In the genomic region with DNA sequence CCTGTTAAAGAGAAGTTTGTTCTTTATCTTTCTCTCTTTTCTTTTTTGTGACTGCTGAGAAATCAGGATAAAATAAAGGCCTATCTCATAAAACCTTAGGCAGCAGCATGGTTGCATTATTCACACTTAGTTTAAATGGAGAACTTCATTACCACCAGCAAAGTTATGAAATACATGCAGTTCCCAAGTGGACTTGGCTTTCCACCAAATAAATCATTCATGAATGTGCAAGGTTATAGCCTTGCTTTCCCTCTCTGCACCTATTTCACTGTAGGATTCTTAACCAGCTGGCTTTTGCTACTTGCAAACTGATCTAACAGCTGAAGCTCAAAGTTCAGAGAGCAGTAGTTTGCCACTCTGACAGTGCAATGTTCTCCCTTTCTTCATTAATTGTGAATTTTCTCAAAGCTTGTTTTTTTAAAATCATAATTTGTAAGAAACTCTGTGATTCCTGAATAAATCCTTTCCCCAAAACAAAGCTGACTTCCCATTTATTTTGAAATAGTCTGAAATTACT, we compare ENCODE assay signal across 16 cellular contexts.
"Had no signal": no experiment of that assay in that cellular context is flagged by ENCODE, and none has a peak within 500 bp of the region (broad histone marks: within the 10 kb centered on the region; RNA-seq: fewer than 3 reads in every experiment).

No MANE protein-coding gene starts in this region.

- H3K36me3 ChIP-seq: upper lobe of right lung had no signal

- H3K27ac ChIP-seq: coronary artery, testis, upper lobe of right lung had no signal

- H3K27me3 ChIP-seq: testis, upper lobe of right lung had no signal

- ATAC-seq: activated CD4-positive, CD25-positive, alpha-beta regulatory T cell treated with anti-CD3 and anti-CD28 coated beads, Interleukin-2, amount 50 U/mL, for 24 hours; natural killer cell treated with Interleukin-12 subunit alpha and Interleukin-12 subunit beta and Interleukin-15 and Interleukin-18, amount 100 ng/mL, for 72 hours; upper lobe of right lung had no signal

- H3K9me3 ChIP-seq: testis, upper lobe of right lung had no signal

- H3K4me1 ChIP-seq: testis, upper lobe of right lung had no signal

- H3K4me3 ChIP-seq: coronary artery, lung, testis, upper lobe of right lung had no signal

- DNase-seq: activated CD4-positive, alpha-beta T cell treated with anti-CD3 and anti-CD28 coated beads, Interleukin-2, amount 50 U/mL, for 4 hours; activated effector memory CD4-positive, alpha-beta T cell treated with Interleukin-2 at 50 U/mL for 16 hours; activated naive CD8-positive, alpha-beta T cell treated with anti-CD3 and anti-CD28 coated beads, Interleukin-2, amount 10 ng/mL, durations not matched to agents 7 days and 5 days; activated T-cell treated with anti-CD3 and anti-CD28 coated beads, Interleukin-2, amount 50 U/mL, for 1 hour; aorta; caudate nucleus; effector CD8-positive, alpha-beta T cell; hypothalamus; stimulated activated CD4-positive, alpha-beta T cell treated with anti-CD3 and anti-CD28 coated beads, Interleukin-4, amount 100 ng/mL, for 24 hours; SW 1271; testis; upper lobe of right lung had no signal
